Comparison of ENCODE assay signal across 30 cellular contexts in the genomic region with DNA sequence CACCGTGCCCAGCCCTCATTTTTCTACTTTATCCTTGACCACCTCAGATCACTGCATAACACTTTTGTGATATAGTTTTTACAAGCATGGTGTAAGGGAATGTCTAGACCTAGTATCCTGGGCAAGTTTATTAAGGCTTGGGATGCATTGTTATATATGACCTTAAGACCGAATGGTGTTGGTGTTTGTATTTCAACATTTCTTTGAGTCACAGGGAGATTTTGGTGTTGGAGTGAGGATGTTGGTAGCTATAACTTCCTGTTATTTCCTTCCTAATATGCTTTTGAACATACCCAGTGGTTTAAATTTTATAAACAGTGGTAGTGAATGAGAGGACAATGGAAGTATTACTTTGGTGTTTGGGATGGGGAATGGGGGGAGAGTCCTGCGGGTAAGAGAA. TPM values are rescaled to one million over a fixed set of nuclear protein-coding genes. Genes with fewer than 3 reads are reported as not detected.
DNase-seq lines count a peak whose midpoint lies in the region; ATAC-seq, FAIRE-seq and TF ChIP-seq lines count a peak whose summit lies in the region.
"Had no signal": no experiment of that assay in that cellular context is flagged by ENCODE, and none has a peak within 500 bp of the region (broad histone marks: within the 10 kb centered on the region; RNA-seq: fewer than 3 reads in every experiment).

No MANE protein-coding gene starts in this region.

- SMC1A ChIA-PET in GM12878 (lab: Charles Lee; ENCODE audit: uncharacterized antibody, unreplicated experiment), result no interaction called here

- H3K27ac Mint-ChIP-seq in natural killer cell, result peak overlapping the region; percentile 34 to 90
- H3K27ac Mint-ChIP-seq: activated CD4-positive, alpha-beta T cell treated with anti-CD3 and anti-CD28 coated beads, Interleukin-2, amount 10 ng/mL, durations not matched to agents 24 days and 14 days; activated naive CD8-positive, alpha-beta T cell treated with anti-CD3 and anti-CD28 coated beads, Interleukin-2, amount 50 U/mL, for 24 hours; activated T-helper 1 cell treated with anti-CD3 and anti-CD28 coated beads, Interleukin-12 subunit alpha, Interleukin-12 subunit beta, Interleukin-2, Interleukin-4 antibody, amounts not matched to agents 30 ng/mL and 10 ng/mL and 1 ng/mL, durations not matched to agents 14 hours and 24 hours and 36 hours; memory B cell; T-helper 1 cell treated with Interleukin-12 subunit alpha and Interleukin-12 subunit beta and Interleukin-4 antibody, amounts not matched to agents 30 μg/mL and 1 μg/mL, for 36 hours had no signal

- H4K20me1 ChIP-seq in BLaER1 (no peaks in the 10 kb centered on the region), GM12878 (ENCODE audit: control insufficient read depth, insufficient read depth) (no peaks in the 10 kb centered on the region)

- peak overlapping the region; percentile 69 for H3K4me3 Mint-ChIP-seq in natural killer cell
- H3K4me3 Mint-ChIP-seq: activated naive CD8-positive, alpha-beta T cell treated with anti-CD3 and anti-CD28 coated beads, Interleukin-2, amount 50 U/mL, for 24 hours had no signal

- no peak for FAIRE-seq in GM12878 (lab: Jason Lieb, UNC)
- FAIRE-seq: GM12891 had no signal

- RAD21 ChIA-PET in GM12878 (lab: Charles Lee; ENCODE audit: unreplicated experiment), result no interaction called here

- no peak for TF ChIP-seq CTCF in HL-60 (IDR thresholded peaks at IDR 0.05; ENCODE audit: insufficient read depth, low read length)
- TF ChIP-seq CTCF in GM12878 (IDR thresholded peaks at IDR 0.05 in 2 of 3, conservative IDR thresholded peaks at IDR 0.05 in 1 of 3; ENCODE audit: control insufficient read depth in 2 of 3, extremely low read depth in 1 of 3, insufficient read depth in 1 of 3, low read depth in 3 of 3, low read length in 3 of 3), result no peak
- TF ChIP-seq CTCF in natural killer cell (IDR thresholded peaks at IDR 0.05), result no peak
- no peak for TF ChIP-seq CTCF in gastroesophageal sphincter (IDR thresholded peaks at IDR 0.05)

- peaks cover 8% of the 10 kb centered on the region for H3K36me3 ChIP-seq in BLaER1
- H3K36me3 ChIP-seq in GM12878 (ENCODE audit: control insufficient read depth in 2 of 2, insufficient read depth in 2 of 2, low read length in 1 of 2), result no peaks in the 10 kb centered on the region; a peak in 1 of 4 replicates
- no peaks in the 10 kb centered on the region for H3K36me3 ChIP-seq in gastroesophageal sphincter
- H3K36me3 ChIP-seq: sigmoid colon, upper lobe of left lung had no signal

- H3K9ac ChIP-seq in BLaER1 (no peak overlapping the region), GM12878 (ENCODE audit: control insufficient read depth, insufficient read depth, low read length) (no peak overlapping the region)

- POLR2A ChIA-PET in GM12878 (lab: Charles Lee), result no interaction called here

- BruUV-seq in GM12878 (replicated peaks; lab: Mats Ljungman, UMichigan), result no TSS peak

- DNase-seq in HL-60 (ENCODE audit: low read depth in 1 of 2, low spot score in 1 of 2) (peak; percentile 16 to 32), GM12878 (ENCODE audit: low read depth, low spot score) (no peak), natural killer cell (no peak), NCI-H1694 (lab: John Stamatoyannopoulos, UW) (no peak), COLO668 (lab: John Stamatoyannopoulos, UW; ENCODE audit: unreplicated experiment) (no peak), cerebellar nuclear complex (lab: John Stamatoyannopoulos, UW) (no peak)
- DNase-seq: ACHN; activated CD4-positive, alpha-beta T cell treated with anti-CD3 and anti-CD28 coated beads, Interleukin-2, amount 10 ng/mL, durations not matched to agents 24 days and 14 days; activated naive CD8-positive, alpha-beta T cell treated with anti-CD3 and anti-CD28 coated beads, Interleukin-2, amount 50 U/mL, for 24 hours; body of pancreas; CD4-positive, CD25-positive, alpha-beta regulatory T cell; DMS53; effector memory CD4-positive, alpha-beta T cell; head of caudate nucleus; KG1; left cardiac atrium; NCI-H1105; NCI-H2029 treated with DMSO at 0.1 percent for 48 hours; NCI-H345; PC-3; sigmoid colon; SJCRH30; stimulated activated CD4-positive, alpha-beta T cell treated with anti-CD3 and anti-CD28 coated beads, Interleukin-15, amount 100 ng/mL, for 24 hours; upper lobe of left lung had no signal

- intact Hi-C loops in GM12878 (cut with micrococcal nuclease; ENCODE audit: unreplicated experiment) (no loop called here), natural killer cell (cut with micrococcal nuclease) (loop anchor here (10.0 kb wide), 2 partner anchors 229 to 821 kb away; no protein-coding TSS in a partner anchor)

- in situ Hi-C loops in GM12878 (cut with MboI), result no loop called here

- H3K4me2 ChIP-seq in BLaER1 (peak overlapping the region; percentile 82; the same call in 1 of the 2 replicates), GM12878 (ENCODE audit: control insufficient read depth, insufficient read depth) (peak overlapping the region; percentile 13; the same call in 1 of the 2 replicates)

- no peaks in the 10 kb centered on the region for H3K36me3 Mint-ChIP-seq in natural killer cell
- H3K36me3 Mint-ChIP-seq: CD4-positive, CD25-positive, alpha-beta regulatory T cell had no signal

- H3K4me1 Mint-ChIP-seq in natural killer cell, result peaks cover 46 to 51% of the 10 kb centered on the region in 2 donors

- H3K9me3 Mint-ChIP-seq in natural killer cell, result no peaks in the 10 kb centered on the region
- H3K9me3 Mint-ChIP-seq: activated CD4-positive, alpha-beta T cell treated with anti-CD3 and anti-CD28 coated beads, Interleukin-2, amount 10 ng/mL, durations not matched to agents 24 days and 14 days; activated naive CD8-positive, alpha-beta T cell treated with anti-CD3 and anti-CD28 coated beads, Interleukin-2, amount 50 U/mL, for 24 hours; activated T-helper 1 cell treated with anti-CD3 and anti-CD28 coated beads, Interleukin-12 subunit alpha, Interleukin-12 subunit beta, Interleukin-2, Interleukin-4 antibody, amounts not matched to agents 30 ng/mL and 10 ng/mL and 1 ng/mL, durations not matched to agents 14 hours and 24 hours and 36 hours; CD4-positive, CD25-positive, alpha-beta regulatory T cell; memory B cell; T-helper 1 cell treated with Interleukin-12 subunit alpha and Interleukin-12 subunit beta and Interleukin-4 antibody, amounts not matched to agents 30 μg/mL and 1 μg/mL, for 36 hours had no signal

- peaks cover 29% of the 10 kb centered on the region for H3K4me1 ChIP-seq in BLaER1
- no peaks in the 10 kb centered on the region; the same call in 1 of the 2 replicates for H3K4me1 ChIP-seq in GM12878 (ENCODE audit: control insufficient read depth, insufficient read depth, low read length)
- peaks cover 0 to 30% (median 5%) of the 10 kb centered on the region in 3 donors for H3K4me1 ChIP-seq in gastroesophageal sphincter

- peaks cover 23% of the 10 kb centered on the region for H3K79me2 ChIP-seq in GM12878 (ENCODE audit: control insufficient read depth, insufficient read depth, low read length)

- TF ChIP-seq RAD21 in GM12878 (IDR thresholded peaks at IDR 0.05; ENCODE audit: insufficient read depth, low read depth, low read length), result no peak

- H3K9me3 ChIP-seq in BLaER1 (no peaks in the 10 kb centered on the region), GM12878 (replicated peaks; ENCODE audit: control insufficient read depth, insufficient read depth, low read length) (no peaks in the 10 kb centered on the region; the same call in 2 of the 3 replicates), gastroesophageal sphincter (no peaks in the 10 kb centered on the region)
- H3K9me3 ChIP-seq: body of pancreas, sigmoid colon, SJCRH30, upper lobe of left lung had no signal

- no peak overlapping the region for H2AFZ ChIP-seq in GM12878 (ENCODE audit: control insufficient read depth, low read depth, low read length)

- no peak for TF ChIP-seq EP300 in GM12878 (IDR thresholded peaks at IDR 0.05; ENCODE audit: borderline replicate concordance in 1 of 2, control insufficient read depth in 1 of 2, low read depth in 2 of 2, low read length in 2 of 2)
- TF ChIP-seq EP300 in gastroesophageal sphincter (IDR thresholded peaks at IDR 0.05), result no peak

- no peak overlapping the region for H3K4me3 ChIP-seq in BLaER1
- no peak overlapping the region for H3K4me3 ChIP-seq in HL-60 (replicated peaks; ENCODE audit: insufficient read depth, low read length)
- no peak overlapping the region for H3K4me3 ChIP-seq in GM12878
- H3K4me3 ChIP-seq in gastroesophageal sphincter, result no peak overlapping the region
- H3K4me3 ChIP-seq: body of pancreas, sigmoid colon, SJCRH30, upper lobe of left lung had no signal

- WGBS in GM12878 (ENCODE audit: insufficient coverage, insufficient replicate concordance, low lambda C conversion rate, missing lambda C conversion rate), result 98% methylated on average over 3 of the region's 3 CpGs
- 91 to 100% methylated on average over 2 to 3 of the region's 3 CpGs for WGBS in gastroesophageal sphincter (ENCODE audit: low coverage in 1 of 2), 2 donors

- H3K27me3 Mint-ChIP-seq in natural killer cell (ENCODE audit: low read depth in 2 of 2), result no peaks in the 10 kb centered on the region
- H3K27me3 Mint-ChIP-seq: activated CD4-positive, alpha-beta T cell treated with anti-CD3 and anti-CD28 coated beads, Interleukin-2, amount 10 ng/mL, durations not matched to agents 24 days and 14 days; activated naive CD8-positive, alpha-beta T cell treated with anti-CD3 and anti-CD28 coated beads, Interleukin-2, amount 50 U/mL, for 24 hours; memory B cell had no signal

- CTCF ChIA-PET in GM12878 (lab: Yijun Ruan, JAX), result no interaction called here

- no peak overlapping the region for H3K27ac ChIP-seq in BLaER1
- peak overlapping the region; percentile 26; the same call in 1 of the 2 replicates for H3K27ac ChIP-seq in HL-60 (replicated peaks)
- no peak overlapping the region for H3K27ac ChIP-seq in GM12878 (ENCODE audit: control insufficient read depth, insufficient read depth)
- H3K27ac ChIP-seq in gastroesophageal sphincter, result no peak overlapping the region
- H3K27ac ChIP-seq: body of pancreas, sigmoid colon, SJCRH30, upper lobe of left lung had no signal

- H3K27me3 ChIP-seq in BLaER1 (no peaks in the 10 kb centered on the region), HL-60 (ENCODE audit: insufficient read depth, poor library complexity, severe bottlenecking) (no peaks in the 10 kb centered on the region), GM12878 (replicated peaks in 1 of 2; ENCODE audit: control insufficient read depth in 2 of 2, insufficient read depth in 2 of 2, low read length in 1 of 2) (no peaks in the 10 kb centered on the region), gastroesophageal sphincter (no peaks in the 10 kb centered on the region)
- H3K27me3 ChIP-seq: body of pancreas, sigmoid colon, SJCRH30, upper lobe of left lung had no signal

- no peak for TF ChIP-seq POLR2A in GM12878 (IDR thresholded peaks at IDR 0.05; ENCODE audit: low read depth, low read length)
- no peak for TF ChIP-seq POLR2A in gastroesophageal sphincter (IDR thresholded peaks at IDR 0.05)

- ATAC-seq in GM12878 (no peak), natural killer cell (no peak), gastroesophageal sphincter (no peak)
- ATAC-seq: activated naive CD8-positive, alpha-beta T cell treated with anti-CD3 and anti-CD28 coated beads, Interleukin-2, amount 50 U/mL, for 24 hours; body of pancreas; left cardiac atrium; PC-3 had no signal

RNA-seq across cellular contexts. Expression of a gene that starts 2.6 kb away (rescaled TPM):
- 384 and 424 TPM in 2 replicates for total RNA-seq in GM12878 (2013; cell fraction: nucleolus; rRNA removed)
- total RNA-seq in GM12878 (2014; rRNA removed), result 38.2 and 45.6 TPM in 2 replicates
- total RNA-seq in GM12878 (2014; rRNA removed; fragmentation: Illumina TruSeq; extraction: Trizol), result 37.3 and 38.3 TPM in 2 replicates
- 36.5 and 44.5 TPM in 2 replicates for total RNA-seq in GM12878 (2021)
- polyA plus RNA-seq in GM12878 (2011; ENCODE audit: low read depth), result 19.3 TPM
- 41.1 and 47.1 TPM in 2 replicates for polyA plus RNA-seq in GM12878 (2011; rRNA removed)
- 30.6 and 33.0 TPM in 2 replicates for polyA plus RNA-seq in GM12878 (2011; cell fraction: cytosol; rRNA removed)
- polyA plus RNA-seq in GM12878 (2011; cell fraction: nucleus; rRNA removed), result 33.3 and 42.1 TPM in 2 replicates
- 21.7 and 24.2 TPM in 2 replicates for polyA plus RNA-seq in GM12878 (2012)
- polyA plus RNA-seq in GM12878 (2014; fragmentation: Illumina TruSeq; extraction: Trizol), result 33.6 and 41.8 TPM in 2 replicates
- 10 to 100 TPM; 13.2 to 14.5 TPM for polyA plus RNA-seq in GM12878 (2014; fragmentation: Nextera tagmentation; extraction: Ambion mirVana)
- polyA plus RNA-seq in GM12878 (2014; rRNA removed), result 21.8 and 24.6 TPM in 2 replicates
- polyA plus RNA-seq in GM12878 (2016; fragmentation: Nextera tagmentation; extraction: Ambion mirVana), result 10 to 100 TPM; 24.1 to 25.7 TPM
- 145 and 159 TPM in 2 replicates for polyA minus RNA-seq in GM12878 (2011; rRNA and poly(A)+ RNA removed)
- 20.8 TPM in 2 replicates for polyA minus RNA-seq in GM12878 (2011; cell fraction: cytosol; rRNA and poly(A)+ RNA removed)
- polyA minus RNA-seq in GM12878 (2011; cell fraction: nucleus; rRNA and poly(A)+ RNA removed), result 150 and 184 TPM in 2 replicates
- total RNA-seq in natural killer cell, result 100 to 1,000 TPM; 105 to 148 (median 123) TPM
- total RNA-seq in gastroesophageal sphincter, result 10 to 100 TPM; 46.3 to 85.8 (median 51.9) TPM

Comparison
In these comparisons a context has a peak if more than half of its experiments do, and no peak if none do; other contexts are left out.
1. DNase-seq: peak in HL-60 (2 of 2); none in GM12878 (single experiment), natural killer cell (single experiment), NCI-H1694 (single experiment), COLO668 (single experiment) and cerebellar nuclear complex (0 of 2).